ENCODE assay signal across 28 cellular contexts in genomic region chr1:156410740-156411139, GRCh38. TPM values are rescaled to one million over a fixed set of nuclear protein-coding genes. Genes with fewer than 3 reads are reported as not detected.
"Had no signal": no experiment of that assay in that cellular context is flagged by ENCODE, and none has a peak within 500 bp of the region (broad histone marks: within the 10 kb centered on the region; RNA-seq: fewer than 3 reads in every experiment).

No MANE protein-coding gene starts in this region.

- H3K4me3 ChIP-seq: heart left ventricle, spleen had no signal

- FAIRE-seq: colon, endothelial cell of umbilical vein, islet of Langerhans, urothelium cell line had no signal

- ATAC-seq: heart left ventricle; left lobe of liver; naive thymus-derived CD8-positive, alpha-beta T cell; sciatic nerve; stimulated activated naive B cell treated with anti-CD40 and anti-IgM and Interleukin-4, amounts not matched to agents 10 μg/mL and 1 μg/mL and 100 μg/mL, for 72 hours; stimulated activated naive CD8-positive, alpha-beta T cell treated with anti-CD3 and anti-CD28 coated beads, Interleukin-15, amount 100 ng/mL, for 72 hours had no signal

- H3K36me3 Mint-ChIP-seq: type B pancreatic cell had no signal

- H3K27ac ChIP-seq: heart left ventricle, spleen had no signal

- H3K4me1 Mint-ChIP-seq: naive thymus-derived CD8-positive, alpha-beta T cell; stimulated activated naive B cell treated with anti-CD40 and anti-IgM and Interleukin-4, amounts not matched to agents 10 μg/mL and 1 μg/mL and 100 μg/mL, for 72 hours; stimulated activated naive CD8-positive, alpha-beta T cell treated with anti-CD3 and anti-CD28 coated beads, Interleukin-15, amount 100 ng/mL, for 72 hours had no signal

- H3K4me3 Mint-ChIP-seq: dendritic cell treated with granulocyte-macrophage colony-stimulating factor and Interleukin-4, amounts not matched to agents 40 ng/mL and 50 ng/mL, for 4 days; naive thymus-derived CD8-positive, alpha-beta T cell; stimulated activated naive B cell treated with anti-CD40 and anti-IgM and Interleukin-4, amounts not matched to agents 10 μg/mL and 1 μg/mL and 100 μg/mL, for 72 hours; stimulated activated naive CD8-positive, alpha-beta T cell treated with anti-CD3 and anti-CD28 coated beads, Interleukin-15, amount 100 ng/mL, for 72 hours; type B pancreatic cell had no signal

- H3K27ac Mint-ChIP-seq: dendritic cell treated with granulocyte-macrophage colony-stimulating factor and Interleukin-4, amounts not matched to agents 40 ng/mL and 50 ng/mL, for 4 days; stimulated activated naive B cell treated with anti-CD40 and anti-IgM and Interleukin-4, amounts not matched to agents 10 μg/mL and 1 μg/mL and 100 μg/mL, for 72 hours; stimulated activated naive CD8-positive, alpha-beta T cell treated with anti-CD3 and anti-CD28 coated beads, Interleukin-15, amount 100 ng/mL, for 72 hours; type B pancreatic cell had no signal

- H3K36me3 ChIP-seq: heart left ventricle, spleen had no signal

- H3K4me1 ChIP-seq: heart left ventricle, spleen had no signal

- H3K9me3 ChIP-seq: heart left ventricle, spleen had no signal

- DNase-seq: erythroblast; foreskin melanocyte; heart left ventricle; hippocampal formation; kidney glomerular epithelial cell; mammary epithelial cell; naive thymus-derived CD8-positive, alpha-beta T cell; spleen; stimulated activated CD4-positive, alpha-beta T cell treated with anti-CD3 and anti-CD28 coated beads, Interleukin-15, amount 100 ng/mL, for 24 hours; stimulated activated CD4-positive, alpha-beta T cell treated with anti-CD3 and anti-CD28 coated beads, Interleukin-1b, Interleukin-23, amount 100 ng/mL, for 48 hours; stimulated activated CD4-positive, alpha-beta T cell treated with anti-CD3 and anti-CD28 coated beads, Interleukin-4, amount 100 ng/mL, for 4 hours; stimulated activated naive B cell treated with anti-CD40 and anti-IgM and Interleukin-4, amounts not matched to agents 10 μg/mL and 1 μg/mL and 100 μg/mL, for 72 hours; stimulated activated naive CD8-positive, alpha-beta T cell treated with anti-CD3 and anti-CD28 coated beads, Interleukin-15, amount 100 ng/mL, for 72 hours had no signal

- H3K9me3 Mint-ChIP-seq: dendritic cell treated with granulocyte-macrophage colony-stimulating factor and Interleukin-4, amounts not matched to agents 40 ng/mL and 50 ng/mL, for 4 days; naive thymus-derived CD8-positive, alpha-beta T cell; stimulated activated naive B cell treated with anti-CD40 and anti-IgM and Interleukin-4, amounts not matched to agents 10 μg/mL and 1 μg/mL and 100 μg/mL, for 72 hours; stimulated activated naive CD8-positive, alpha-beta T cell treated with anti-CD3 and anti-CD28 coated beads, Interleukin-15, amount 100 ng/mL, for 72 hours had no signal

RNA-seq across cellular contexts. Expression of gene RHBG, which starts 41.7 kb away (rescaled TPM):
- total RNA-seq: endothelial cell of umbilical vein; glomerular endothelial cell; mammary epithelial cell; mesenteric fat pad; mononuclear cell; naive thymus-derived CD8-positive, alpha-beta T cell; osteocyte; pulmonary artery endothelial cell; sciatic nerve; skeletal muscle tissue; subcutaneous adipose tissue had no signal
